9 cellular contexts compared by ENCODE assay signal in genomic region chr6:112557961-112558360, GRCh38.
"Had no signal": no experiment of that assay in that cellular context is flagged by ENCODE, and none has a peak within 500 bp of the region (broad histone marks: within the 10 kb centered on the region; RNA-seq: fewer than 3 reads in every experiment).

No MANE protein-coding gene starts in this region.

- DNase-seq: H7, HFFc6, KBM-7 had no signal

- FAIRE-seq: HepG2 had no signal

- H3K9me3 Mint-ChIP-seq: GM23338, HFFc6 had no signal

- H3K9ac ChIP-seq: KMS-11 had no signal

- H3K4me3 Mint-ChIP-seq: GM23338, HFFc6 had no signal

- H3K36me3 ChIP-seq: HAP-1 had no signal

- H3K9me3 ChIP-seq: HAP-1 had no signal

- ATAC-seq: GM23338, HCT116, HepG2 had no signal

- H2AFZ ChIP-seq: GM23338 had no signal

- H3K4me3 ChIP-seq: GM23338, HAP-1 had no signal

- H3K4me2 ChIP-seq: GM23338, KMS-11 had no signal

- H3K27ac Mint-ChIP-seq: GM23338, HFFc6 had no signal

- H3K27ac ChIP-seq: HL-60, KMS-11 had no signal
